In the genomic region with DNA sequence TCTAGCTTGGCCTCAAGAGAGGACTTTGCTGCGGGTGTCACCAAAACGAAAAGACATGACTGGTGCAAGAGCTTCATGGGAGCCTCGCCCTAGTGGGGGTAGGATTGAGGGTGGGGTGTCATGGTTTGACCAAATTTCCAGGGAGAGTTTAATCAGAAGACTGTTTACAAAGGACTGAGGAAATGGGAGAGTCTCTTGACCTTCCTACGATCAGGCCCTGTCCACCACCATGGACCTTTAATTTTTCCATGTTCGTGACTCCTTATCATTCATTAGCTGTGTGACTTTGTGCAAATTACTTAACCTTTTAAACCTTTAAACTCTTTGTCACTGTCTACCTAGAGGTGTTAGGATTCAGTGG, we compare ENCODE assay signal across 15 cellular contexts. TPM values are rescaled to one million over a fixed set of nuclear protein-coding genes. Genes with fewer than 3 reads are reported as not detected.
A peak's percentile ranks its signal among the peaks of the same experiment; 100 is the strongest.
DNase-seq lines count a peak whose midpoint lies in the region; ATAC-seq and TF ChIP-seq lines count a peak whose summit lies in the region.
"Had no signal": no experiment of that assay in that cellular context is flagged by ENCODE, and none has a peak within 500 bp of the region (broad histone marks: within the 10 kb centered on the region; RNA-seq: fewer than 3 reads in every experiment).

No MANE protein-coding gene starts in this region.

- no peak for TF ChIP-seq CTCF in KMS-11 (conservative IDR thresholded peaks at IDR 0.05; ENCODE audit: low read depth, low read length)
- TF ChIP-seq CTCF in endodermal cell (conservative IDR thresholded peaks at IDR 0.05), result no peak
- TF ChIP-seq CTCF in stomach (IDR thresholded peaks at IDR 0.05), result no peak

- H3K4me1 Mint-ChIP-seq in endodermal cell, result peaks cover 29% of the 10 kb centered on the region
- H3K4me1 Mint-ChIP-seq in immature natural killer cell, result peaks cover 4 to 8% of the 10 kb centered on the region in 2 donors

- WGBS in right cardiac atrium, result 76% methylated on average over 5 of the region's 5 CpGs
- 92 to 98% methylated on average over 4 to 5 of the region's 5 CpGs for whole genome bisulfite sequencing in endodermal cell (ENCODE audit: insufficient coverage in 1 of 2, insufficient read length in 1 of 2), 2 experiments
- WGBS in stomach, 5 donors, result 69 to 84% (median 76%) methylated on average over 5 of the region's 5 CpGs

- peak overlapping the region; percentile 36 for H3K4me3 Mint-ChIP-seq in endodermal cell
- no peak overlapping the region for H3K4me3 Mint-ChIP-seq in immature natural killer cell
- H3K4me3 Mint-ChIP-seq: activated T-helper 1 cell treated with anti-CD3 and anti-CD28 coated beads, Interleukin-12 subunit alpha, Interleukin-12 subunit beta, Interleukin-2, Interleukin-4 antibody, amounts not matched to agents 30 ng/mL and 10 ng/mL and 1 ng/mL, durations not matched to agents 14 hours and 24 hours and 36 hours; neural crest cell; WTC11 had no signal

- H3K4me1 ChIP-seq in right cardiac atrium (ENCODE audit: control insufficient read depth, insufficient read depth, low read length) (peaks cover 16% of the 10 kb centered on the region), KMS-11 (ENCODE audit: low read depth, poor library complexity, severe bottlenecking) (no peaks in the 10 kb centered on the region), endodermal cell (ENCODE audit: control insufficient read depth, insufficient read depth, low read length) (peaks cover 12% of the 10 kb centered on the region), stomach (peaks cover 16 to 48% (median 33%) of the 10 kb centered on the region in 4 donors)

- H3K27ac ChIP-seq in right cardiac atrium (ENCODE audit: low read length), result peak overlapping the region; percentile 36
- H3K27ac ChIP-seq in KMS-11, result no peak overlapping the region
- no peak overlapping the region for H3K27ac ChIP-seq in endodermal cell (ENCODE audit: low read depth, low read length)
- H3K27ac ChIP-seq in stomach, result peak overlapping the region in 3 of 5 donors; percentile 72 to 82 (median 78)
- no peak overlapping the region for H3K27ac ChIP-seq in substantia nigra (ENCODE audit: low read depth, low read length, poor library complexity, severe bottlenecking)
- H3K27ac ChIP-seq: adrenal gland, epithelial cell of prostate had no signal

- intact Hi-C loops in right cardiac atrium (cut with DNase I) (loop anchor here in 2 of 4 donors (2.0 to 10.0 kb wide), 6 partner anchors 246 to 586 kb away; a partner anchor contains a TSS), Right ventricle myocardium inferior (cut with DNase I) (loop anchor here (1.0 to 5.0 kb wide), 4 partner anchors 134 to 583 kb away; a partner anchor contains a TSS), stomach (cut with DNase I; ENCODE audit: low total_unique reads) (loop anchor here (10.0 kb wide), 1 partner anchor 246 kb away; a partner anchor contains a TSS)

- no peak for TF ChIP-seq POLR2A in stomach (IDR thresholded peaks at IDR 0.05)

- H3K4me3 ChIP-seq in right cardiac atrium (ENCODE audit: low read length) (no peak overlapping the region), KMS-11 (IDR thresholded peaks at IDR 0.05; ENCODE audit: insufficient read depth, low read depth, low read length) (no peak overlapping the region), endodermal cell (ENCODE audit: low read length) (no peak overlapping the region), stomach (no peak overlapping the region)
- H3K4me3 ChIP-seq: adrenal gland, gastroesophageal sphincter, thyroid gland had no signal

- H3K36me3 ChIP-seq in KMS-11 (ENCODE audit: insufficient read depth) (no peaks in the 10 kb centered on the region), endodermal cell (ENCODE audit: control insufficient read depth, insufficient read depth, low read length) (no peaks in the 10 kb centered on the region), stomach (no peaks in the 10 kb centered on the region)
- H3K36me3 ChIP-seq: adrenal gland, thyroid gland had no signal

- H4K20me1 ChIP-seq in KMS-11 (ENCODE audit: insufficient read depth), result no peaks in the 10 kb centered on the region

- no peaks in the 10 kb centered on the region for H3K9me3 ChIP-seq in right cardiac atrium (ENCODE audit: control insufficient read depth, low read length)
- no peaks in the 10 kb centered on the region for H3K9me3 ChIP-seq in endodermal cell (ENCODE audit: control insufficient read depth, low read length)
- H3K9me3 ChIP-seq in stomach, result no peaks in the 10 kb centered on the region
- H3K9me3 ChIP-seq: adrenal gland, gastroesophageal sphincter, thyroid gland had no signal

- DNase-seq in right cardiac atrium (no peak), Right ventricle myocardium inferior (ENCODE audit: missing footprints) (no peak), endodermal cell (no peak), stomach (no peak), substantia nigra (lab: John Stamatoyannopoulos, UW) (no peak), immature natural killer cell (no peak)

- no peaks in the 10 kb centered on the region for H3K79me2 ChIP-seq in KMS-11 (ENCODE audit: insufficient read depth, low read depth)

- H3K27me3 ChIP-seq in right cardiac atrium (ENCODE audit: control insufficient read depth, insufficient read depth) (no peaks in the 10 kb centered on the region), KMS-11 (ENCODE audit: insufficient read depth, low read depth) (no peaks in the 10 kb centered on the region), endodermal cell (ENCODE audit: control insufficient read depth, insufficient read depth, low read length, poor library complexity, severe bottlenecking) (no peaks in the 10 kb centered on the region), stomach (no peaks in the 10 kb centered on the region)
- H3K27me3 ChIP-seq: adrenal gland, gastroesophageal sphincter, thyroid gland had no signal

- H3K9me3 Mint-ChIP-seq in endodermal cell, result peaks cover 5% of the 10 kb centered on the region
- no peaks in the 10 kb centered on the region for H3K9me3 Mint-ChIP-seq in immature natural killer cell
- H3K9me3 Mint-ChIP-seq: activated T-helper 1 cell treated with anti-CD3 and anti-CD28 coated beads, Interleukin-12 subunit alpha, Interleukin-12 subunit beta, Interleukin-2, Interleukin-4 antibody, amounts not matched to agents 30 ng/mL and 10 ng/mL and 1 ng/mL, durations not matched to agents 14 hours and 24 hours and 36 hours had no signal

- H3K27me3 Mint-ChIP-seq in endodermal cell (ENCODE audit: insufficient read depth) (peaks cover 2% of the 10 kb centered on the region), immature natural killer cell (ENCODE audit: low read depth in 3 of 3) (peaks cover 0 to 3% (median 2%) of the 10 kb centered on the region in 3 donors)

- no peak for TF ChIP-seq EP300 in stomach (IDR thresholded peaks at IDR 0.05)

- H3K36me3 Mint-ChIP-seq in endodermal cell (ENCODE audit: low read depth) (peaks cover 15% of the 10 kb centered on the region), immature natural killer cell (no peaks in the 10 kb centered on the region)

- peak in 1 of 2 donors; percentile 68 for ATAC-seq in right cardiac atrium
- no peak for ATAC-seq in Right ventricle myocardium inferior
- ATAC-seq in GM18498 (IDR thresholded peaks at IDR 0.05; ENCODE audit: unreplicated experiment), result no peak

- no peak overlapping the region for H3K4me2 ChIP-seq in KMS-11

- H3K27ac Mint-ChIP-seq in endodermal cell (no peak overlapping the region), immature natural killer cell (peak overlapping the region in 1 of 6 donors; percentile 13)

- H3K9ac ChIP-seq in KMS-11, result no peak overlapping the region
- H3K9ac ChIP-seq in endodermal cell (ENCODE audit: extremely low read depth, low read length, poor library complexity, severe bottlenecking), result no peak overlapping the region

- H2AFZ ChIP-seq in KMS-11 (ENCODE audit: low read depth), result peak overlapping the region; percentile 42; the same call in 1 of the 2 replicates

RNA-seq across cellular contexts. Expression of a gene that starts 23.0 kb away (rescaled TPM):
- total RNA-seq in right cardiac atrium (10 to 100 TPM in 2 of 4 donors, 1 to 10 TPM in 2; 6.7 to 12.5 (median 9.2) TPM), Right ventricle myocardium inferior (5.4 TPM), endodermal cell (1 to 10 TPM; 5.7 to 6.4 TPM), stomach (10 to 100 TPM in 1 of 5 donors, 1 to 10 TPM in 3, not detected in 1; 2.3 to 16.7 (median 5.2) TPM)
- polyA plus RNA-seq in right cardiac atrium (3.1 TPM), stomach (1 to 10 TPM in 2 of 3 donors, not detected in 1; 1.9 to 2.1 TPM), immature natural killer cell (not detected)
- 4.1 TPM for polyA plus RNA-seq in endodermal cell (2013, experiment 1 of 2)
- 4.2 TPM for polyA plus RNA-seq in endodermal cell (2013, experiment 2 of 2)

Comparison
In these comparisons a context has a peak if more than half of its experiments do, and no peak if none do; other contexts are left out.
1. H3K27ac ChIP-seq: peak in right cardiac atrium (single experiment) and stomach (3 of 5); none in KMS-11 (single experiment), endodermal cell (single experiment) and substantia nigra (single experiment).